ENCODE assay signal across 1 cellular context in the genomic region with DNA sequence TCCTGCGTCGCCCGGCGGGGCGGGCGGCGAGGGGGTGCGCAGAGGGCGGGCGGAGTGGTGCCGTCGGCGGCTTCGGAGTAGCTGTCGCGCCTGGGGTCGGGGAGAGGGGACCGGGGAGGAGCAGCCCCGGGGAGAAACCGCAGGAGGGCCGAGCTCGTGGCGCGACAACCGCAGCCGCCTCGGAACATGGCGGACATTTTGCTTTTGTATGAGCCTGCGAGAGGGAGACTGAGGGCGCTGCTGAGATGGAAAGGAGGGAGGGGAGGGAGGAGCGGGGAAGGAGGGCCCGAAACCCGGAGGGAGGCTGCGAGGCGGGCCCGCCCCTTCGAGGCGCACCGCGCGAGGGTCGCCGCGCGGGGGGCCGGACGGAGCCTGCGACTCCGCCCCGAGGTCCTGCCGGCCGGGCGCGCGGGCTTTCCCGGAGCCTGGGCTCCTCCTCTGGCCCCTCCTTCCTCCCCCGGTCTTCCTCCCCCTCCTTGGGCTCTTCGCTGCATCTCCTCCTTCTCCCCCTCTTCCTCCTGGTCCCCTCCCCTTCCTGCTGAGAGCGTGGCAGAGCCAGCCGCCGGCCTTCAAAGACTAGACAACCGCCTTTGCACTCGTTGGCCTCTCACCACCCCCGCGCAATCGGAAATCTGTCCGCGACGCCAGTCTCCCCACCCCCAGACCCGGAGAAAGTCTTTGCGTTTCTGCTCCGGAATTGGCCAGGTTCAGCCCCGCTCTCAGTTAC.
TF ChIP-seq lines count a peak whose summit lies in the region.

No MANE protein-coding gene starts in this region.

TF ChIP-seq in K562, 482 proteins besides CTCF, POLR2A, EP300 and RAD21 (continued from another document and continues in another):
- TF ChIP-seq, protein P1, sequence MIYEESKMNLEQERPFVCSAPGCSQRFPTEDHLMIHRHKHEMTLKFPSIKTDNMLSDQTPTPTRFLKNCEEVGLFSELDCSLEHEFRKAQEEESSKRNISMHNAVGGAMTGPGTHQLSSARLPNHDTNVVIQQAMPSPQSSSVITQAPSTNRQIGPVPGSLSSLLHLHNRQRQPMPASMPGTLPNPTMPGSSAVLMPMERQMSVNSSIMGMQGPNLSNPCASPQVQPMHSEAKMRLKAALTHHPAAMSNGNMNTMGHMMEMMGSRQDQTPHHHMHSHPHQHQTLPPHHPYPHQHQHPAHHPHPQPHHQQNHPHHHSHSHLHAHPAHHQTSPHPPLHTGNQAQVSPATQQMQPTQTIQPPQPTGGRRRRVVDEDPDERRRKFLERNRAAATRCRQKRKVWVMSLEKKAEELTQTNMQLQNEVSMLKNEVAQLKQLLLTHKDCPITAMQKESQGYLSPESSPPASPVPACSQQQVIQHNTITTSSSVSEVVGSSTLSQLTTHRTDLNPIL (CRISPR knock-in tag; IDR thresholded peaks at IDR 0.05), result no peak
- TF ChIP-seq, protein P2, sequence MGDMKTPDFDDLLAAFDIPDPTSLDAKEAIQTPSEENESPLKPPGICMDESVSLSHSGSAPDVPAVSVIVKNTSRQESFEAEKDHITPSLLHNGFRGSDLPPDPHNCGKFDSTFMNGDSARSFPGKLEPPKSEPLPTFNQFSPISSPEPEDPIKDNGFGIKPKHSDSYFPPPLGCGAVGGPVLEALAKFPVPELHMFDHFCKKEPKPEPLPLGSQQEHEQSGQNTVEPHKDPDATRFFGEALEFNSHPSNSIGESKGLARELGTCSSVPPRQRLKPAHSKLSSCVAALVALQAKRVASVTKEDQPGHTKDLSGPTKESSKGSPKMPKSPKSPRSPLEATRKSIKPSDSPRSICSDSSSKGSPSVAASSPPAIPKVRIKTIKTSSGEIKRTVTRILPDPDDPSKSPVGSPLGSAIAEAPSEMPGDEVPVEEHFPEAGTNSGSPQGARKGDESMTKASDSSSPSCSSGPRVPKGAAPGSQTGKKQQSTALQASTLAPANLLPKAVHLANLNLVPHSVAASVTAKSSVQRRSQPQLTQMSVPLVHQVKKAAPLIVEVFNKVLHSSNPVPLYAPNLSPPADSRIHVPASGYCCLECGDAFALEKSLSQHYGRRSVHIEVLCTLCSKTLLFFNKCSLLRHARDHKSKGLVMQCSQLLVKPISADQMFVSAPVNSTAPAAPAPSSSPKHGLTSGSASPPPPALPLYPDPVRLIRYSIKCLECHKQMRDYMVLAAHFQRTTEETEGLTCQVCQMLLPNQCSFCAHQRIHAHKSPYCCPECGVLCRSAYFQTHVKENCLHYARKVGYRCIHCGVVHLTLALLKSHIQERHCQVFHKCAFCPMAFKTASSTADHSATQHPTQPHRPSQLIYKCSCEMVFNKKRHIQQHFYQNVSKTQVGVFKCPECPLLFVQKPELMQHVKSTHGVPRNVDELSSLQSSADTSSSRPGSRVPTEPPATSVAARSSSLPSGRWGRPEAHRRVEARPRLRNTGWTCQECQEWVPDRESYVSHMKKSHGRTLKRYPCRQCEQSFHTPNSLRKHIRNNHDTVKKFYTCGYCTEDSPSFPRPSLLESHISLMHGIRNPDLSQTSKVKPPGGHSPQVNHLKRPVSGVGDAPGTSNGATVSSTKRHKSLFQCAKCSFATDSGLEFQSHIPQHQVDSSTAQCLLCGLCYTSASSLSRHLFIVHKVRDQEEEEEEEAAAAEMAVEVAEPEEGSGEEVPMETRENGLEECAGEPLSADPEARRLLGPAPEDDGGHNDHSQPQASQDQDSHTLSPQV (IDR thresholded peaks at IDR 0.05), result no peak; the same call in 1 of the 2 replicates
- TF ChIP-seq ARNT (IDR thresholded peaks at IDR 0.05), result no peak
- TF ChIP-seq ZBTB7A (IDR thresholded peaks at IDR 0.05; ENCODE audit: borderline replicate concordance, control insufficient read depth, low read depth, low read length), result peak; percentile 58; the same call in 1 of the 2 replicates
- TF ChIP-seq SIN3B (IDR thresholded peaks at IDR 0.05; ENCODE audit: low read depth), result no peak
- peak; percentile 94 for TF ChIP-seq EGR1 (conservative IDR thresholded peaks at IDR 0.05)
- peak; percentile 48; the same call in 1 of the 2 replicates for TF ChIP-seq LCOR (CRISPR knock-in tag; IDR thresholded peaks at IDR 0.05)
- TF ChIP-seq ZNF311 (CRISPR knock-in tag; IDR thresholded peaks at IDR 0.05), result no peak
- TF ChIP-seq FOXP1 (CRISPR knock-in tag; IDR thresholded peaks at IDR 0.05), result no peak
- TF ChIP-seq NR4A1 (CRISPR knock-in tag; IDR thresholded peaks at IDR 0.05), result no peak
- no peak for TF ChIP-seq NR4A1 (tag; IDR thresholded peaks at IDR 0.05)
- TF ChIP-seq, protein P3, sequence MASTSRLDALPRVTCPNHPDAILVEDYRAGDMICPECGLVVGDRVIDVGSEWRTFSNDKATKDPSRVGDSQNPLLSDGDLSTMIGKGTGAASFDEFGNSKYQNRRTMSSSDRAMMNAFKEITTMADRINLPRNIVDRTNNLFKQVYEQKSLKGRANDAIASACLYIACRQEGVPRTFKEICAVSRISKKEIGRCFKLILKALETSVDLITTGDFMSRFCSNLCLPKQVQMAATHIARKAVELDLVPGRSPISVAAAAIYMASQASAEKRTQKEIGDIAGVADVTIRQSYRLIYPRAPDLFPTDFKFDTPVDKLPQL (IDR thresholded peaks at IDR 0.05; ENCODE audit: extremely low read depth, insufficient read length), result peak; percentile 15
- TF ChIP-seq TCFL5 (CRISPR knock-in tag; conservative IDR thresholded peaks at IDR 0.05), result no peak
- no peak for TF ChIP-seq ZNF57 (CRISPR knock-in tag; IDR thresholded peaks at IDR 0.05)
- no peak for TF ChIP-seq NFYB (IDR thresholded peaks at IDR 0.05; ENCODE audit: extremely low read depth, insufficient read length)
- TF ChIP-seq ZNF174 (CRISPR knock-in tag; IDR thresholded peaks at IDR 0.05), result no peak
- no peak for TF ChIP-seq KAT2B (IDR thresholded peaks at IDR 0.05; ENCODE audit: low read depth, low read length)
- TF ChIP-seq, protein P4, sequence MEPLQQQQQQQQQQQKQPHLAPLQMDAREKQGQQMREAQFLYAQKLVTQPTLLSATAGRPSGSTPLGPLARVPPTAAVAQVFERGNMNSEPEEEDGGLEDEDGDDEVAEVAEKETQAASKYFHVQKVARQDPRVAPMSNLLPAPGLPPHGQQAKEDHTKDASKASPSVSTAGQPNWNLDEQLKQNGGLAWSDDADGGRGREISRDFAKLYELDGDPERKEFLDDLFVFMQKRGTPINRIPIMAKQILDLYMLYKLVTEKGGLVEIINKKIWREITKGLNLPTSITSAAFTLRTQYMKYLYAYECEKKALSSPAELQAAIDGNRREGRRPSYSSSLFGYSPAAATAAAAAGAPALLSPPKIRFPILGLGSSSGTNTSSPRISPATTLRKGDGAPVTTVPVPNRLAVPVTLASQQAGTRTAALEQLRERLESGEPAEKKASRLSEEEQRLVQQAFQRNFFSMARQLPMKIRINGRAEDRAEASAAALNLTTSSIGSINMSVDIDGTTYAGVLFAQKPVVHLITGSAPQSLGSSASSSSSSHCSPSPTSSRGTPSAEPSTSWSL (CRISPR knock-in tag; IDR thresholded peaks at IDR 0.05; ENCODE audit: borderline replicate concordance), result no peak
- peak; percentile 77 for TF ChIP-seq POLR2G (IDR thresholded peaks at IDR 0.05; ENCODE audit: low read depth, low read length)
- no peak for TF ChIP-seq PRMT5 (CRISPR knock-in tag; IDR thresholded peaks at IDR 0.05)
- TF ChIP-seq, protein P5, sequence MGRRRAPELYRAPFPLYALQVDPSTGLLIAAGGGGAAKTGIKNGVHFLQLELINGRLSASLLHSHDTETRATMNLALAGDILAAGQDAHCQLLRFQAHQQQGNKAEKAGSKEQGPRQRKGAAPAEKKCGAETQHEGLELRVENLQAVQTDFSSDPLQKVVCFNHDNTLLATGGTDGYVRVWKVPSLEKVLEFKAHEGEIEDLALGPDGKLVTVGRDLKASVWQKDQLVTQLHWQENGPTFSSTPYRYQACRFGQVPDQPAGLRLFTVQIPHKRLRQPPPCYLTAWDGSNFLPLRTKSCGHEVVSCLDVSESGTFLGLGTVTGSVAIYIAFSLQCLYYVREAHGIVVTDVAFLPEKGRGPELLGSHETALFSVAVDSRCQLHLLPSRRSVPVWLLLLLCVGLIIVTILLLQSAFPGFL (CRISPR knock-in tag; IDR thresholded peaks at IDR 0.05), result no peak
- no peak for TF ChIP-seq ZEB2 (IDR thresholded peaks at IDR 0.05)
- TF ChIP-seq, protein P6, sequence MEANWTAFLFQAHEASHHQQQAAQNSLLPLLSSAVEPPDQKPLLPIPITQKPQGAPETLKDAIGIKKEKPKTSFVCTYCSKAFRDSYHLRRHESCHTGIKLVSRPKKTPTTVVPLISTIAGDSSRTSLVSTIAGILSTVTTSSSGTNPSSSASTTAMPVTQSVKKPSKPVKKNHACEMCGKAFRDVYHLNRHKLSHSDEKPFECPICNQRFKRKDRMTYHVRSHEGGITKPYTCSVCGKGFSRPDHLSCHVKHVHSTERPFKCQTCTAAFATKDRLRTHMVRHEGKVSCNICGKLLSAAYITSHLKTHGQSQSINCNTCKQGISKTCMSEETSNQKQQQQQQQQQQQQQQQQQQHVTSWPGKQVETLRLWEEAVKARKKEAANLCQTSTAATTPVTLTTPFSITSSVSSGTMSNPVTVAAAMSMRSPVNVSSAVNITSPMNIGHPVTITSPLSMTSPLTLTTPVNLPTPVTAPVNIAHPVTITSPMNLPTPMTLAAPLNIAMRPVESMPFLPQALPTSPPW (CRISPR knock-in tag; IDR thresholded peaks at IDR 0.05), result peak; percentile 97
- no peak for TF ChIP-seq ETS2 (tag; IDR thresholded peaks at IDR 0.05; ENCODE audit: borderline replicate concordance, poor library complexity, severe bottlenecking)
- no peak for TF ChIP-seq POLR3G (IDR thresholded peaks at IDR 0.05; ENCODE audit: extremely low read depth, insufficient read length, insufficient replicate concordance)
- TF ChIP-seq SETDB1 (IDR thresholded peaks at IDR 0.05; ENCODE audit: low read length), result no peak
- TF ChIP-seq, protein P7, sequence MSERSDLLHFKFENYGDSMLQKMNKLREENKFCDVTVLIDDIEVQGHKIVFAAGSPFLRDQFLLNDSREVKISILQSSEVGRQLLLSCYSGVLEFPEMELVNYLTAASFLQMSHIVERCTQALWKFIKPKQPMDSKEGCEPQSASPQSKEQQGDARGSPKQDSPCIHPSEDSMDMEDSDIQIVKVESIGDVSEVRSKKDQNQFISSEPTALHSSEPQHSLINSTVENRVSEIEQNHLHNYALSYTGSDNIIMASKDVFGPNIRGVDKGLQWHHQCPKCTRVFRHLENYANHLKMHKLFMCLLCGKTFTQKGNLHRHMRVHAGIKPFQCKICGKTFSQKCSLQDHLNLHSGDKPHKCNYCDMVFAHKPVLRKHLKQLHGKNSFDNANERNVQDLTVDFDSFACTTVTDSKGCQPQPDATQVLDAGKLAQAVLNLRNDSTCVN (CRISPR knock-in tag; IDR thresholded peaks at IDR 0.05), result no peak
- TF ChIP-seq, protein P8, sequence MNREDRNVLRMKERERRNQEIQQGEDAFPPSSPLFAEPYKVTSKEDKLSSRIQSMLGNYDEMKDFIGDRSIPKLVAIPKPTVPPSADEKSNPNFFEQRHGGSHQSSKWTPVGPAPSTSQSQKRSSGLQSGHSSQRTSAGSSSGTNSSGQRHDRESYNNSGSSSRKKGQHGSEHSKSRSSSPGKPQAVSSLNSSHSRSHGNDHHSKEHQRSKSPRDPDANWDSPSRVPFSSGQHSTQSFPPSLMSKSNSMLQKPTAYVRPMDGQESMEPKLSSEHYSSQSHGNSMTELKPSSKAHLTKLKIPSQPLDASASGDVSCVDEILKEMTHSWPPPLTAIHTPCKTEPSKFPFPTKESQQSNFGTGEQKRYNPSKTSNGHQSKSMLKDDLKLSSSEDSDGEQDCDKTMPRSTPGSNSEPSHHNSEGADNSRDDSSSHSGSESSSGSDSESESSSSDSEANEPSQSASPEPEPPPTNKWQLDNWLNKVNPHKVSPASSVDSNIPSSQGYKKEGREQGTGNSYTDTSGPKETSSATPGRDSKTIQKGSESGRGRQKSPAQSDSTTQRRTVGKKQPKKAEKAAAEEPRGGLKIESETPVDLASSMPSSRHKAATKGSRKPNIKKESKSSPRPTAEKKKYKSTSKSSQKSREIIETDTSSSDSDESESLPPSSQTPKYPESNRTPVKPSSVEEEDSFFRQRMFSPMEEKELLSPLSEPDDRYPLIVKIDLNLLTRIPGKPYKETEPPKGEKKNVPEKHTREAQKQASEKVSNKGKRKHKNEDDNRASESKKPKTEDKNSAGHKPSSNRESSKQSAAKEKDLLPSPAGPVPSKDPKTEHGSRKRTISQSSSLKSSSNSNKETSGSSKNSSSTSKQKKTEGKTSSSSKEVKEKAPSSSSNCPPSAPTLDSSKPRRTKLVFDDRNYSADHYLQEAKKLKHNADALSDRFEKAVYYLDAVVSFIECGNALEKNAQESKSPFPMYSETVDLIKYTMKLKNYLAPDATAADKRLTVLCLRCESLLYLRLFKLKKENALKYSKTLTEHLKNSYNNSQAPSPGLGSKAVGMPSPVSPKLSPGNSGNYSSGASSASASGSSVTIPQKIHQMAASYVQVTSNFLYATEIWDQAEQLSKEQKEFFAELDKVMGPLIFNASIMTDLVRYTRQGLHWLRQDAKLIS (CRISPR knock-in tag; IDR thresholded peaks at IDR 0.05), result no peak
- TF ChIP-seq, protein P9, sequence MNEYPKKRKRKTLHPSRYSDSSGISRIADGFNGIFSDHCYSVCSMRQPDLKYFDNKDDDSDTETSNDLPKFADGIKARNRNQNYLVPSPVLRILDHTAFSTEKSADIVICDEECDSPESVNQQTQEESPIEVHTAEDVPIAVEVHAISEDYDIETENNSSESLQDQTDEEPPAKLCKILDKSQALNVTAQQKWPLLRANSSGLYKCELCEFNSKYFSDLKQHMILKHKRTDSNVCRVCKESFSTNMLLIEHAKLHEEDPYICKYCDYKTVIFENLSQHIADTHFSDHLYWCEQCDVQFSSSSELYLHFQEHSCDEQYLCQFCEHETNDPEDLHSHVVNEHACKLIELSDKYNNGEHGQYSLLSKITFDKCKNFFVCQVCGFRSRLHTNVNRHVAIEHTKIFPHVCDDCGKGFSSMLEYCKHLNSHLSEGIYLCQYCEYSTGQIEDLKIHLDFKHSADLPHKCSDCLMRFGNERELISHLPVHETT (CRISPR knock-in tag; conservative IDR thresholded peaks at IDR 0.05 in 1 of 2, IDR thresholded peaks at IDR 0.05 in 1 of 2), result no peak
- TF ChIP-seq YY1 (IDR thresholded peaks at IDR 0.05; ENCODE audit: borderline replicate concordance in 1 of 3, control insufficient read depth in 1 of 3, extremely low read depth in 1 of 3, insufficient read depth in 3 of 3, insufficient read length in 1 of 3, insufficient replicate concordance in 2 of 3, low read depth in 1 of 3, low read length in 2 of 3), result peak; percentile 39 to 91 (median 80)
- no peak for TF ChIP-seq TEAD2 (tag; IDR thresholded peaks at IDR 0.05)
- peak; percentile 56 for TF ChIP-seq RBBP5 (IDR thresholded peaks at IDR 0.05; ENCODE audit: borderline replicate concordance, insufficient read depth, low read length, poor library complexity, severe bottlenecking)
- TF ChIP-seq NFIC (IDR thresholded peaks at IDR 0.05), result peak; percentile 63; the same call in 1 of the 2 replicates
- TF ChIP-seq BACH1 (tag; IDR thresholded peaks at IDR 0.05), result no peak
- no peak for TF ChIP-seq ARID1B (IDR thresholded peaks at IDR 0.05)
- TF ChIP-seq NFE2 (IDR thresholded peaks at IDR 0.05; ENCODE audit: low read depth), result no peak
- TF ChIP-seq KLF13 (tag; IDR thresholded peaks at IDR 0.05; ENCODE audit: borderline replicate concordance, low read depth), result no peak
- TF ChIP-seq RBM17 (IDR thresholded peaks at IDR 0.05; ENCODE audit: borderline replicate concordance, low read depth, low read length), result no peak
- TF ChIP-seq, protein P10, sequence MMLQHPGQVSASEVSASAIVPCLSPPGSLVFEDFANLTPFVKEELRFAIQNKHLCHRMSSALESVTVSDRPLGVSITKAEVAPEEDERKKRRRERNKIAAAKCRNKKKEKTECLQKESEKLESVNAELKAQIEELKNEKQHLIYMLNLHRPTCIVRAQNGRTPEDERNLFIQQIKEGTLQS (IDR thresholded peaks at IDR 0.05), result no peak
- TF ChIP-seq, protein P10 (CRISPR knock-in tag; conservative IDR thresholded peaks at IDR 0.05), result no peak
- TF ChIP-seq CSDE1 (IDR thresholded peaks at IDR 0.05), result no peak
- no peak for TF ChIP-seq HDAC8 (tag; IDR thresholded peaks at IDR 0.05)
- no peak for TF ChIP-seq CREB1 (IDR thresholded peaks at IDR 0.05)
- no peak for TF ChIP-seq CREB1 (CRISPR knock-in tag; IDR thresholded peaks at IDR 0.05)
